Comparison of ENCODE assay signal across 12 cellular contexts in genomic region chr16:52552643-52553042, GRCh38. TPM values are rescaled to one million over a fixed set of nuclear protein-coding genes. Genes with fewer than 3 reads are reported as not detected.
A peak's percentile ranks its signal among the peaks of the same experiment; 100 is the strongest.
DNase-seq lines count a peak whose midpoint lies in the region; ATAC-seq and TF ChIP-seq lines count a peak whose summit lies in the region.
"Had no signal": no experiment of that assay in that cellular context is flagged by ENCODE, and none has a peak within 500 bp of the region (broad histone marks: within the 10 kb centered on the region; RNA-seq: fewer than 3 reads in every experiment).

No MANE protein-coding gene starts in this region.

- peaks cover 0 to 16% (median 0%) of the 10 kb centered on the region in 45 donors for H3K27me3 ChIP-seq in dorsolateral prefrontal cortex

- DNase-seq in COR-L47 (lab: John Stamatoyannopoulos, UW), result peak; percentile 91
- DNase-seq in NCI-H1417 (lab: John Stamatoyannopoulos, UW), result peak; percentile 63 to 89 (median 70)
- peak; percentile 78 for DNase-seq in NCI-H748 treated with DMSO at 0.1 percent for 48 hours (lab: John Stamatoyannopoulos, UW)
- peak; percentile 91 for DNase-seq in kidney tubule cell (ENCODE audit: low spot score)
- no peak for DNase-seq in dorsolateral prefrontal cortex
- no peak for DNase-seq in foreskin fibroblast
- DNase-seq: activated CD4-positive, alpha-beta T cell treated with anti-CD3 and anti-CD28 coated beads, Interleukin-2, amount 10 ng/mL, durations not matched to agents 24 days and 14 days had no signal

- ATAC-seq in GM21367 (IDR thresholded peaks at IDR 0.05; ENCODE audit: unreplicated experiment) (no peak), HG02588 (IDR thresholded peaks at IDR 0.05; ENCODE audit: unreplicated experiment) (no peak)

- no peak overlapping the region for H3K27ac ChIP-seq in dorsolateral prefrontal cortex
- H3K27ac ChIP-seq: prostate gland, thoracic aorta had no signal

- TF ChIP-seq CTCF in dorsolateral prefrontal cortex (IDR thresholded peaks at IDR 0.05 in 54 of 56, conservative IDR thresholded peaks at IDR 0.05 in 2 of 56; ENCODE audit: low read depth in 1 of 56, partially characterized antibody in 56 of 56) (no peak), foreskin fibroblast (IDR thresholded peaks at IDR 0.05; ENCODE audit: low read depth, low read length) (no peak)

- H3K4me3 ChIP-seq in dorsolateral prefrontal cortex, result no peak overlapping the region
- no peak overlapping the region for H3K4me3 ChIP-seq in foreskin fibroblast (ENCODE audit: low read depth in 1 of 2, low read length in 2 of 2)
- H3K4me3 ChIP-seq: prostate gland, thoracic aorta had no signal

- intact Hi-C loops in dorsolateral prefrontal cortex (cut with DNase I), result no loop called here

RNA-seq across cellular contexts. Expression of gene TOX3, which starts 5.7 kb away (rescaled TPM):
- 10 to 100 TPM in 6 of 120 experiments, 1 to 10 TPM in 114; 2.1 to 13.9 (median 6.0) TPM for total RNA-seq in dorsolateral prefrontal cortex
- total RNA-seq: activated CD4-positive, alpha-beta T cell treated with anti-CD3 and anti-CD28 coated beads, Interleukin-2, amount 10 ng/mL, durations not matched to agents 24 days and 14 days; dermis microvascular lymphatic vessel endothelial cell; thoracic aorta had no signal

Comparison
In these comparisons a context has a peak if more than half of its experiments do, and no peak if none do; other contexts are left out.
1. DNase-seq: peak in COR-L47 (single experiment), NCI-H1417 (3 of 3), NCI-H748 treated with DMSO at 0.1 percent for 48 hours (single experiment) and kidney tubule cell (single experiment); none in dorsolateral prefrontal cortex (0 of 10) and foreskin fibroblast (0 of 2).